In genomic region chr1:155763989-155764388, GRCh38 we compare ENCODE assay signal across 8 cellular contexts.
DNase-seq lines count a peak whose midpoint lies in the region; ATAC-seq, FAIRE-seq and TF ChIP-seq lines count a peak whose summit lies in the region.
"Not testable (repeated sequence)": the region's sequence is repeated elsewhere in the genome, so short reads cannot be mapped to it uniquely, and the experiment has no call there.

No MANE protein-coding gene starts in this region.

- not testable (repeated sequence) for H3K4ac ChIP-seq in IMR-90 (ENCODE audit: low read depth, low read length)

- peaks cover 47% of the 10 kb centered on the region for H3F3A ChIP-seq in PC-9 (ENCODE audit: insufficient read depth, low read depth)

- H3K9me3 ChIP-seq in IMR-90 (ENCODE audit: control insufficient read depth, insufficient read depth, low read length); PC-9 (ENCODE audit: insufficient read depth, low read depth); astrocyte (ENCODE audit: insufficient read depth, low read depth, low read length): not testable (repeated sequence)

- H3K9me1 ChIP-seq in IMR-90 (ENCODE audit: insufficient read depth, low read length) = not testable (repeated sequence)

- WGBS in IMR-90 (ENCODE audit: extremely low coverage in 2 of 2, insufficient read length in 1 of 2), 2 experiments = 90% methylated on average over 3 of the region's 7 CpGs; no CpG with 5 or more reads in 1 of the 2 experiments

- H3K9me2 ChIP-seq in PC-9 (ENCODE audit: insufficient read depth) = not testable (repeated sequence)

- not testable (repeated sequence) for H2BK15ac ChIP-seq in IMR-90 (ENCODE audit: low read depth, low read length)

- H3K27me3 Mint-ChIP-seq in astrocyte (ENCODE audit: low read depth, unreplicated experiment) = not testable (repeated sequence)

- dilution Hi-C loops in IMR-90 (cut with HindIII; ENCODE audit: low sequenced_read_pairs, unreplicated experiment) = not testable (repeated sequence)

- not testable (repeated sequence) for H3K14ac ChIP-seq in IMR-90 (replicated peaks; ENCODE audit: low read depth, low read length)

- H3K4me3 Mint-ChIP-seq in astrocyte (ENCODE audit: unreplicated experiment) = not testable (repeated sequence)

- POLR2A ChIA-PET in IMR-90 (lab: Charles Lee; ENCODE audit: unreplicated experiment) = not testable (repeated sequence)
- POLR2A ChIA-PET in PC-9 (lab: Charles Lee; ENCODE audit: unreplicated experiment) = interaction anchor here (0.6 kb wide), 2 partner anchors 365 to 416 kb away, joined by 3 read pairs; no protein-coding TSS in a partner anchor

- not testable (repeated sequence) for H4K91ac ChIP-seq in IMR-90 (ENCODE audit: insufficient read depth, low read depth, low read length)

- not testable (repeated sequence) for H3K79me2 ChIP-seq in PC-9 (ENCODE audit: low read depth); astrocyte (ENCODE audit: insufficient read depth, low read length)

- H2BK120ac ChIP-seq in IMR-90 (ENCODE audit: low read depth, low read length) = not testable (repeated sequence)

- DNase-seq in AML-193 (lab: John Stamatoyannopoulos, UW) (peak; percentile 65 to 69), NOMO-1 (lab: John Stamatoyannopoulos, UW; ENCODE audit: unreplicated experiment in 2 of 2) (peak; percentile 19 to 61), SKM-1 treated with dmso at 0.1 percent for 144 hours (lab: John Stamatoyannopoulos, UW; ENCODE audit: unreplicated experiment) (peak; percentile 86), sciatic nerve (ENCODE audit: low spot score) (peak; percentile 36)
- DNase-seq in IMR-90; PC-9; astrocyte (ENCODE audit: low read depth); foreskin keratinocyte: not testable (repeated sequence)

- ATAC-seq in IMR-90 (ENCODE audit: low read depth); foreskin keratinocyte; sciatic nerve: not testable (repeated sequence)

- H3K9me3 Mint-ChIP-seq in astrocyte (ENCODE audit: unreplicated experiment) = not testable (repeated sequence)

- not testable (repeated sequence) for H3K9ac ChIP-seq in IMR-90 (ENCODE audit: low read depth, low read length)
- peak overlapping the region; percentile 22 for H3K9ac ChIP-seq in astrocyte (ENCODE audit: low read length)

- not testable (repeated sequence) for H2AFZ ChIP-seq in IMR-90 (replicated peaks; ENCODE audit: low read length, poor library complexity); PC-9; astrocyte (ENCODE audit: low read depth, low read length)

- H3K27ac ChIP-seq in IMR-90 (ENCODE audit: insufficient read depth, low read length) = not testable (repeated sequence)
- H3K27ac ChIP-seq in PC-9 (peak overlapping the region; percentile 71), astrocyte (ENCODE audit: low read depth, low read length) (peak overlapping the region; percentile 71), foreskin keratinocyte (peak overlapping the region; percentile 20)

- H3K56ac ChIP-seq in IMR-90 (ENCODE audit: extremely low read depth, insufficient read depth, low read length) = not testable (repeated sequence)

- H4K8ac ChIP-seq in IMR-90 (ENCODE audit: low read depth in 2 of 2, low read length in 2 of 2) = peak overlapping the region in 1 of 2 experiments; percentile 53; a peak in 1 of 4 replicates

- H2AK9ac ChIP-seq in IMR-90 (replicated peaks; ENCODE audit: low read depth, low read length, poor library complexity) = not testable (repeated sequence)

- not testable (repeated sequence) for H3K4me1 Mint-ChIP-seq in astrocyte (ENCODE audit: low read depth, unreplicated experiment)

- in situ Hi-C loops in IMR-90 (cut with MboI; ENCODE audit: low sequenced_read_pairs) = not testable (repeated sequence)

- not testable (repeated sequence) for H3K23ac ChIP-seq in IMR-90 (ENCODE audit: low read depth, low read length)

- TF ChIP-seq CTCF in IMR-90 (conservative IDR thresholded peaks at IDR 0.05; ENCODE audit: low read depth, low read length); PC-9 (conservative IDR thresholded peaks at IDR 0.05); astrocyte (IDR thresholded peaks at IDR 0.05; ENCODE audit: insufficient read depth, low read depth, low read length); foreskin keratinocyte (conservative IDR thresholded peaks at IDR 0.05): not testable (repeated sequence)

- not testable (repeated sequence) for H4K20me1 ChIP-seq in IMR-90 (ENCODE audit: insufficient read depth, low read length); PC-9 (ENCODE audit: insufficient read depth); astrocyte (ENCODE audit: insufficient read depth, low read length)

- peaks cover 46% of the 10 kb centered on the region for H3K36me3 ChIP-seq in IMR-90 (ENCODE audit: control insufficient read depth, insufficient read depth, low read length)
- peaks cover 40% of the 10 kb centered on the region for H3K36me3 ChIP-seq in PC-9 (ENCODE audit: low read depth)
- peaks cover 44% of the 10 kb centered on the region for H3K36me3 ChIP-seq in astrocyte (ENCODE audit: insufficient read depth, low read length)

- H3K27me3 ChIP-seq in IMR-90 (ENCODE audit: control insufficient read depth, insufficient read depth, low read length); PC-9 (ENCODE audit: insufficient read depth, low read depth); astrocyte (ENCODE audit: insufficient read depth, low read length); foreskin keratinocyte: not testable (repeated sequence)

- H3K4me3 ChIP-seq in IMR-90 (ENCODE audit: insufficient read depth, low read depth, low read length); PC-9; astrocyte (ENCODE audit: insufficient read depth, low read depth, low read length): not testable (repeated sequence)

- peak overlapping the region; percentile 58 for H3K27ac Mint-ChIP-seq in astrocyte (ENCODE audit: unreplicated experiment)

- not testable (repeated sequence) for BruUV-seq in IMR-90 (replicated peaks; lab: Mats Ljungman, UMichigan); PC-9 (replicated peaks; lab: Mats Ljungman, UMichigan)

- H2BK5ac ChIP-seq in IMR-90 (ENCODE audit: low read depth, low read length, poor library complexity, severe bottlenecking) = peak overlapping the region; percentile 86

- not testable (repeated sequence) for H3K4me2 ChIP-seq in IMR-90 (ENCODE audit: low read depth, low read length)
- H3K4me2 ChIP-seq in PC-9 = peak overlapping the region; percentile 1; the same call in 1 of the 2 replicates
- peak overlapping the region; percentile 40 for H3K4me2 ChIP-seq in astrocyte (ENCODE audit: low read length)

- H2BK20ac ChIP-seq in IMR-90 (ENCODE audit: low read depth, low read length) = not testable (repeated sequence)

- not testable (repeated sequence) for TF ChIP-seq RAD21 in IMR-90 (IDR thresholded peaks at IDR 0.05; ENCODE audit: low read length)

- not testable (repeated sequence) for FAIRE-seq in astrocyte (lab: Jason Lieb, UNC)

- H2AK5ac ChIP-seq in IMR-90 (ENCODE audit: low read depth, low read length) = 0 out of 2 replicates have a peak overlapping the region, but pooled peaks have one; percentile 24

- not testable (repeated sequence) for H3K4me1 ChIP-seq in IMR-90 (ENCODE audit: control insufficient read depth, insufficient read depth, low read length); astrocyte (ENCODE audit: insufficient read depth, low read length)
- peaks cover 29% of the 10 kb centered on the region for H3K4me1 ChIP-seq in PC-9 (replicated peaks; ENCODE audit: insufficient read depth)
- peaks cover 20% of the 10 kb centered on the region for H3K4me1 ChIP-seq in foreskin keratinocyte

- intact Hi-C loops in IMR-90 (cut with micrococcal nuclease); PC-9 (cut with micrococcal nuclease; ENCODE audit: unreplicated experiment); sciatic nerve (cut with DNase I): not testable (repeated sequence)

- H3K36me3 Mint-ChIP-seq in astrocyte (ENCODE audit: low read depth, unreplicated experiment) = peaks cover 40% of the 10 kb centered on the region

- CTCF ChIA-PET in IMR-90 (lab: Yijun Ruan, JAX) (interaction anchor here (0.7 to 1.2 kb wide), 2 partner anchors 10 to 12 kb away, joined by 3 to 10 read pairs; no protein-coding TSS in a partner anchor), PC-9 (lab: Charles Lee) (interaction anchor here (0.6 to 1.0 kb wide), 4 partner anchors 32 to 737 kb away, joined by 3 to 4 read pairs (median 4); no protein-coding TSS in a partner anchor)

- H4K5ac ChIP-seq in IMR-90 (ENCODE audit: low read depth, low read length) = not testable (repeated sequence)

- TF ChIP-seq POLR2A in IMR-90 (IDR thresholded peaks at IDR 0.05; ENCODE audit: low read depth, low read length) = not testable (repeated sequence)

- H3K79me1 ChIP-seq in IMR-90 (ENCODE audit: low read depth in 1 of 2, low read length in 2 of 2) = peaks cover 0 to 31% of the 10 kb centered on the region in 2 experiments; a peak in 3 of 4 replicates

- H3K18ac ChIP-seq in IMR-90 (ENCODE audit: low read depth, low read length) = peak overlapping the region; percentile 12; the same call in 1 of the 2 replicates
